ENCODE assay signal across 20 cellular contexts in genomic region chr10:58741673-58742072, GRCh38.
"Had no signal": no experiment of that assay in that cellular context is flagged by ENCODE, and none has a peak within 500 bp of the region (broad histone marks: within the 10 kb centered on the region; RNA-seq: fewer than 3 reads in every experiment).

No MANE protein-coding gene starts in this region.

- H3K27me3 ChIP-seq: body of pancreas, esophagus squamous epithelium, foreskin keratinocyte, transverse colon, uterus had no signal

- ATAC-seq: activated CD8-positive, alpha-beta memory T cell treated with anti-CD3 and anti-CD28 coated beads, Interleukin-2, amount 10 ng/mL, durations not matched to agents 7 days and 5 days; body of pancreas; effector memory CD8-positive, alpha-beta T cell; foreskin keratinocyte; stimulated activated naive CD8-positive, alpha-beta T cell treated with anti-CD3 and anti-CD28 coated beads, Interleukin-15, Interleukin-2, amounts not matched to agents 100 U/mL and 50 U/mL, for 24 hours had no signal

- H3K4me3 ChIP-seq: body of pancreas, esophagus squamous epithelium, skin epidermis, transverse colon, uterus had no signal

- H3K4me1 ChIP-seq: esophagus squamous epithelium, foreskin keratinocyte, transverse colon, uterus had no signal

- H3K27ac ChIP-seq: body of pancreas, foreskin keratinocyte, skin epidermis, transverse colon, uterus had no signal

- H3K9me3 ChIP-seq: body of pancreas, esophagus squamous epithelium, transverse colon, uterus had no signal

- H3K36me3 ChIP-seq: esophagus squamous epithelium, transverse colon, uterus had no signal

- DNase-seq: activated CD4-positive, alpha-beta memory T cell treated with anti-CD3 and anti-CD28 coated beads, Interleukin-2, amount 10 ng/mL, durations not matched to agents 7 days and 5 days; activated CD4-positive, alpha-beta T cell treated with anti-CD3 and anti-CD28 coated beads for 48 hours; activated CD4-positive, CD25-positive, alpha-beta regulatory T cell; activated CD8-positive, alpha-beta memory T cell treated with anti-CD3 and anti-CD28 coated beads, Interleukin-2, amount 10 ng/mL, durations not matched to agents 7 days and 5 days; amniotic stem cell; body of pancreas; effector memory CD8-positive, alpha-beta T cell; esophagus squamous epithelium; foreskin keratinocyte; hypothalamus; islet precursor cell; midbrain; naive B cell; posterior cingulate gyrus; retina; stimulated activated naive CD8-positive, alpha-beta T cell treated with anti-CD3 and anti-CD28 coated beads, Interleukin-15, Interleukin-2, amounts not matched to agents 100 U/mL and 50 U/mL, for 24 hours; T1000; transverse colon; uterus had no signal
